ENCODE assay signal across 13 cellular contexts in the genomic region with DNA sequence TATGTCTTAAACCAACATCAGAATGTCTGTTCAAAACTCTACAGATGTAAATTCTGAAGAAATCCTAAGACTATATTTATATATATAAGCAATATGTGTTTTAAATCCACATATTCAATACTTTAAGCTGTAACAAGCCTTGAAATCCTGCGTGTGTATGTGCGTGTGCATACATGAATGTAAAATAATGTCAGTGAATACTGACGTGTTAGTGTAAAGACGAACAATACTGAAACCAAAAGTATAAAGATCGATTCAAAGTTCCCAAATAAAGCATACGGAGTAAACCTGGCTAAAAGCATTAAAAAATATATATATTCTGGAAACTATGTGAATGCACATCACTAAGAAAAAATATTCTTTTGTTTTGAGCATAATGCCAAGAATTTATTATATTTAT.
"Had no signal": no experiment of that assay in that cellular context is flagged by ENCODE, and none has a peak within 500 bp of the region (broad histone marks: within the 10 kb centered on the region; RNA-seq: fewer than 3 reads in every experiment).

No MANE protein-coding gene starts in this region.

- H3K36me3 Mint-ChIP-seq: naive thymus-derived CD4-positive, alpha-beta T cell had no signal

- H3K4me3 ChIP-seq: coronary artery, heart left ventricle had no signal

- H3K4me3 Mint-ChIP-seq: activated T-helper 17 cell treated with anti-CD3 and anti-CD28 coated beads, Interleukin-2, amount 50 U/mL, for 72 hours; naive thymus-derived CD4-positive, alpha-beta T cell had no signal

- H3K4me1 ChIP-seq: heart left ventricle had no signal

- H3K36me3 ChIP-seq: heart left ventricle, neutrophil had no signal

- H3K27ac Mint-ChIP-seq: activated T-helper 17 cell treated with anti-CD3 and anti-CD28 coated beads, Interleukin-2, amount 50 U/mL, for 72 hours; naive thymus-derived CD4-positive, alpha-beta T cell had no signal

- DNase-seq: activated CD4-positive, alpha-beta T cell treated with anti-CD3 and anti-CD28 coated beads, Interleukin-2, amount 50 U/mL, for 1 hour; activated naive CD4-positive, alpha-beta T cell treated with anti-CD3 and anti-CD28 coated beads, Interleukin-2, amount 50 U/mL, for 16 hours; activated T-cell treated with anti-CD3 and anti-CD28 coated beads for 4 hours; central memory CD4-positive, alpha-beta T cell; effector CD8-positive, alpha-beta T cell; heart left ventricle; mammary epithelial cell; naive thymus-derived CD4-positive, alpha-beta T cell; posterior cingulate gyrus; small intestine had no signal

- H3K9me3 ChIP-seq: neutrophil had no signal

- ATAC-seq: activated T-helper 17 cell treated with anti-CD3 and anti-CD28 coated beads, Interleukin-2, amount 50 U/mL, for 72 hours; heart left ventricle; naive thymus-derived CD4-positive, alpha-beta T cell had no signal

- H3K27ac ChIP-seq: coronary artery, heart left ventricle, neutrophil had no signal

- H3K4me1 Mint-ChIP-seq: activated T-helper 17 cell treated with anti-CD3 and anti-CD28 coated beads, Interleukin-2, amount 50 U/mL, for 72 hours; naive thymus-derived CD4-positive, alpha-beta T cell had no signal

- H3K27me3 ChIP-seq: heart left ventricle, neutrophil had no signal

- H3K27me3 Mint-ChIP-seq: activated T-helper 17 cell treated with anti-CD3 and anti-CD28 coated beads, Interleukin-2, amount 50 U/mL, for 72 hours; naive thymus-derived CD4-positive, alpha-beta T cell had no signal
